In the genomic region with DNA sequence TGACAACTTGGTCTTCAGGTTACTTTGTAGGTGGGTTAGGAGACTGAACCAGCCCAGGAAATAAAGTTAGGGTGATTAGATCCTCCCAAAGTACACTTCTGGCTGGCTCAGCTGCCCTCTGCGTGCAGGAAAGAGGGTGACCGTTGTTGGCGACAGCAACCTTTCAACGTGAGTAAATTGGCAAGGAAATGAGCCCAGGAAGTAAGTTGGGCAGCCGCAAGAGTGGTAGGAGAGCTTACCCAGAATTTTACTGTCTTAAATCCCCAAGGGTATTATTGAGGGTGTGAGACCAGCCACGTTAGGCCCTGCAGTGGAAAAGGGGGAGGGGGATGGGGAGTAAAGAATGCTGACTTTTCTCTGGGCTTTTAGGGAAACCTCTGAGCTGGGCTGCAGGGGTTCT, we compare ENCODE assay signal across 8 cellular contexts. TPM values are rescaled to one million over a fixed set of nuclear protein-coding genes. Genes with fewer than 3 reads are reported as not detected.
A peak's percentile ranks its signal among the peaks of the same experiment; 100 is the strongest.
DNase-seq lines count a peak whose midpoint lies in the region; ATAC-seq and TF ChIP-seq lines count a peak whose summit lies in the region.

No MANE protein-coding gene starts in this region.

- H3K4me3 ChIP-seq in H7 (ENCODE audit: insufficient read depth, low read depth, low read length) (0 out of 2 replicates have a peak overlapping the region, but pooled peaks have one; percentile 4), colonic mucosa (peak overlapping the region; percentile 91)

- peaks cover 7% of the 10 kb centered on the region for H3K4me1 ChIP-seq in colonic mucosa

- DNase-seq in H7 (peak; percentile 56), T-helper 22 cell (ENCODE audit: low read depth) (peak; percentile 39), colonic mucosa (peak; percentile 74), retina (peak; percentile 18), SHP77 (lab: John Stamatoyannopoulos, UW) (no peak)

- ATAC-seq in GM18861 (IDR thresholded peaks at IDR 0.05; ENCODE audit: unreplicated experiment) (no peak), HG02938 (IDR thresholded peaks at IDR 0.05; ENCODE audit: unreplicated experiment) (no peak), GM18517 (IDR thresholded peaks at IDR 0.05; ENCODE audit: unreplicated experiment) (no peak)

- TF ChIP-seq CTCF in colonic mucosa (IDR thresholded peaks at IDR 0.05), result no peak

- peak overlapping the region; percentile 87 for H3K27ac ChIP-seq in colonic mucosa

- peak overlapping the region; percentile 94 for H3K9ac ChIP-seq in colonic mucosa (ENCODE audit: low read depth in 2 of 2, low read length in 2 of 2)

- no peaks in the 10 kb centered on the region for H3K36me3 ChIP-seq in H7 (replicated peaks; ENCODE audit: control insufficient read depth, insufficient read depth, low read length)
- H3K36me3 ChIP-seq in colonic mucosa, result no peaks in the 10 kb centered on the region

- no peaks in the 10 kb centered on the region for H3K9me3 ChIP-seq in colonic mucosa

- peaks cover 37% of the 10 kb centered on the region for H3K27me3 ChIP-seq in H7 (ENCODE audit: control insufficient read depth, insufficient read depth, low read length)
- no peaks in the 10 kb centered on the region for H3K27me3 ChIP-seq in colonic mucosa

- intact Hi-C loops in colonic mucosa (cut with DNase I), result no loop called here

RNA-seq across cellular contexts. Expression of gene TENT5C, which starts 1.6 kb away (rescaled TPM):
- total RNA-seq in H7 (2014; rRNA removed; shearing (Covaris generic)), result 0.26 and 0.48 TPM in 2 replicates
- total RNA-seq in colonic mucosa, result 10 to 100 TPM; 40.7 to 58.5 TPM

Comparison
In these comparisons a context has a peak if more than half of its experiments do, and no peak if none do; other contexts are left out.
1. DNase-seq: peak in H7 (single experiment), T-helper 22 cell (single experiment), colonic mucosa (single experiment) and retina (single experiment); none in SHP77 (0 of 2).
2. RNA of gene TENT5C, which starts 1.6 kb away (total RNA-seq): 40.7 to 58.5 TPM in colonic mucosa; 0.26 to 0.48 TPM in H7; every median in the first group is over 10 times any median in the second.